20 cellular contexts compared by ENCODE assay signal in genomic region chr22:44394246-44395115, GRCh38.
DNase-seq lines count a peak whose midpoint lies in the region; ATAC-seq and TF ChIP-seq lines count a peak whose summit lies in the region.
"Had no signal": no experiment of that assay in that cellular context is flagged by ENCODE, and none has a peak within 500 bp of the region (broad histone marks: within the 10 kb centered on the region; RNA-seq: fewer than 3 reads in every experiment).

No MANE protein-coding gene starts in this region.

- POLR2A ChIA-PET in activated CD8-positive, alpha-beta T cell treated with anti-CD3 and anti-CD28 coated beads for 36 hours (lab: Charles Lee): no interaction called here

- intact Hi-C loops in spleen (cut with DNase I; ENCODE audit: low total_unique reads): no loop called here
- intact Hi-C loops in activated CD8-positive, alpha-beta T cell treated with anti-CD3 and anti-CD28 coated beads for 36 hours (cut with micrococcal nuclease): no loop called here

- no peaks in the 10 kb centered on the region for H3K9me3 Mint-ChIP-seq in activated T-cell treated with anti-CD3 and anti-CD28 coated beads, Interleukin-2, amount 50 U/mL, for 72 hours
- H3K9me3 Mint-ChIP-seq in activated CD8-positive, alpha-beta T cell treated with anti-CD3 and anti-CD28 coated beads for 36 hours: no peaks in the 10 kb centered on the region
- H3K9me3 Mint-ChIP-seq: activated CD4-positive, alpha-beta T cell treated with anti-CD3 and anti-CD28 coated beads, Interleukin-2, amount 10 ng/mL, durations not matched to agents 7 days and 5 days; dendritic cell treated with granulocyte-macrophage colony-stimulating factor and Interleukin-4, amounts not matched to agents 40 ng/mL and 50 ng/mL, for 4 days; T-cell had no signal

- no peaks in the 10 kb centered on the region for H3K27me3 ChIP-seq in Peyer's patch
- H3K27me3 ChIP-seq in spleen (replicated peaks in 1 of 7): peaks cover 0 to 43% (median 0%) of the 10 kb centered on the region in 7 donors
- H3K27me3 ChIP-seq: adrenal gland, neutrophil, upper lobe of left lung had no signal

- H3K36me3 Mint-ChIP-seq in activated T-cell treated with anti-CD3 and anti-CD28 coated beads, Interleukin-2, amount 50 U/mL, for 72 hours (ENCODE audit: insufficient read depth in 2 of 2): no peaks in the 10 kb centered on the region
- no peaks in the 10 kb centered on the region for H3K36me3 Mint-ChIP-seq in activated CD8-positive, alpha-beta T cell treated with anti-CD3 and anti-CD28 coated beads for 36 hours (ENCODE audit: low read depth)
- H3K36me3 Mint-ChIP-seq: T-cell had no signal

- WGBS in spleen, 5 donors: 82 to 94% (median 89%) methylated on average over 20 to 22 of the region's 22 CpGs

- ATAC-seq in activated T-cell treated with anti-CD3 and anti-CD28 coated beads, Interleukin-2, amount 50 U/mL, for 72 hours (replicated peaks in 1 of 2): no peak
- ATAC-seq in HG02981 (IDR thresholded peaks at IDR 0.05; ENCODE audit: unreplicated experiment): no peak
- no peak for ATAC-seq in activated CD8-positive, alpha-beta T cell treated with anti-CD3 and anti-CD28 coated beads for 36 hours
- ATAC-seq: T-cell had no signal

- peak; percentile 13 for DNase-seq in activated T-cell treated with anti-CD3 and anti-CD28 coated beads, Interleukin-2, amount 50 U/mL, for 1 hour
- DNase-seq in activated T-cell treated with anti-CD3 and anti-CD28 coated beads, Interleukin-2, amount 50 U/mL, for 72 hours: no peak
- DNase-seq in Peyer's patch (peak in 2 of 3 donors; percentile 19 to 27), left kidney (ENCODE audit: low read depth, low spot score) (peak; percentile 68), spleen (peak; percentile 49), foreskin melanocyte (no peak)
- no peak for DNase-seq in activated CD8-positive, alpha-beta T cell treated with anti-CD3 and anti-CD28 coated beads for 36 hours
- DNase-seq: activated CD4-positive, alpha-beta T cell treated with anti-CD3 and anti-CD28 coated beads, Interleukin-2, amount 10 ng/mL, durations not matched to agents 7 days and 5 days; activated gamma-delta T cell; C1 segment of cervical spinal cord; glutamatergic neuron; NCI-H1092; NCI-H1930 had no signal

- no peak overlapping the region for H3K27ac Mint-ChIP-seq in activated T-cell treated with anti-CD3 and anti-CD28 coated beads, Interleukin-2, amount 50 U/mL, for 72 hours
- H3K27ac Mint-ChIP-seq in activated CD8-positive, alpha-beta T cell treated with anti-CD3 and anti-CD28 coated beads for 36 hours: no peak overlapping the region
- H3K27ac Mint-ChIP-seq: activated CD4-positive, alpha-beta T cell treated with anti-CD3 and anti-CD28 coated beads, Interleukin-2, amount 10 ng/mL, durations not matched to agents 7 days and 5 days; dendritic cell treated with granulocyte-macrophage colony-stimulating factor and Interleukin-4, amounts not matched to agents 40 ng/mL and 50 ng/mL, for 4 days; T-cell had no signal

- H3K27ac ChIP-seq in Peyer's patch (no peak overlapping the region), spleen (no peak overlapping the region)
- H3K27ac ChIP-seq: adrenal gland, neutrophil, stomach, upper lobe of left lung had no signal

- H3K4me3 ChIP-seq in Peyer's patch: no peak overlapping the region
- H3K4me3 ChIP-seq in spleen: no peak overlapping the region
- H3K4me3 ChIP-seq: adrenal gland, stomach, upper lobe of left lung had no signal

- TF ChIP-seq POLR2A in Peyer's patch (IDR thresholded peaks at IDR 0.05) (no peak), spleen (IDR thresholded peaks at IDR 0.05) (no peak)

- no peaks in the 10 kb centered on the region for H3K4me1 Mint-ChIP-seq in activated T-cell treated with anti-CD3 and anti-CD28 coated beads, Interleukin-2, amount 50 U/mL, for 72 hours (ENCODE audit: low read depth)
- no peaks in the 10 kb centered on the region for H3K4me1 Mint-ChIP-seq in activated CD8-positive, alpha-beta T cell treated with anti-CD3 and anti-CD28 coated beads for 36 hours (ENCODE audit: low read depth)
- H3K4me1 Mint-ChIP-seq: activated CD4-positive, alpha-beta T cell treated with anti-CD3 and anti-CD28 coated beads, Interleukin-2, amount 10 ng/mL, durations not matched to agents 7 days and 5 days; T-cell had no signal

- no peak overlapping the region for H3K4me3 Mint-ChIP-seq in activated T-cell treated with anti-CD3 and anti-CD28 coated beads, Interleukin-2, amount 50 U/mL, for 72 hours
- no peak overlapping the region for H3K4me3 Mint-ChIP-seq in activated CD8-positive, alpha-beta T cell treated with anti-CD3 and anti-CD28 coated beads for 36 hours
- H3K4me3 Mint-ChIP-seq: activated CD4-positive, alpha-beta T cell treated with anti-CD3 and anti-CD28 coated beads, Interleukin-2, amount 10 ng/mL, durations not matched to agents 7 days and 5 days; dendritic cell treated with granulocyte-macrophage colony-stimulating factor and Interleukin-4, amounts not matched to agents 40 ng/mL and 50 ng/mL, for 4 days; T-cell had no signal

- TF ChIP-seq CTCF in Peyer's patch (IDR thresholded peaks at IDR 0.05): no peak
- TF ChIP-seq CTCF in spleen (IDR thresholded peaks at IDR 0.05 in 8 of 11, conservative IDR thresholded peaks at IDR 0.05 in 3 of 11): no peak
- no peak for TF ChIP-seq CTCF in activated CD8-positive, alpha-beta T cell treated with anti-CD3 and anti-CD28 coated beads for 36 hours (IDR thresholded peaks at IDR 0.05)

- H3K36me3 ChIP-seq in Peyer's patch: no peaks in the 10 kb centered on the region
- no peaks in the 10 kb centered on the region for H3K36me3 ChIP-seq in spleen
- H3K36me3 ChIP-seq: adrenal gland, neutrophil, stomach, upper lobe of left lung had no signal

- CTCF ChIA-PET in activated CD8-positive, alpha-beta T cell treated with anti-CD3 and anti-CD28 coated beads for 36 hours (lab: Charles Lee): no interaction called here

- H3K27me3 Mint-ChIP-seq in activated T-cell treated with anti-CD3 and anti-CD28 coated beads, Interleukin-2, amount 50 U/mL, for 72 hours (ENCODE audit: low read depth): peaks cover 7% of the 10 kb centered on the region
- H3K27me3 Mint-ChIP-seq in activated CD8-positive, alpha-beta T cell treated with anti-CD3 and anti-CD28 coated beads for 36 hours: peaks cover 4% of the 10 kb centered on the region
- H3K27me3 Mint-ChIP-seq: activated CD4-positive, alpha-beta T cell treated with anti-CD3 and anti-CD28 coated beads, Interleukin-2, amount 10 ng/mL, durations not matched to agents 7 days and 5 days had no signal

- H3K4me1 ChIP-seq in Peyer's patch (no peaks in the 10 kb centered on the region), spleen (peaks cover 0 to under 1% (median 0%) of the 10 kb centered on the region in 6 donors)
- H3K4me1 ChIP-seq: adrenal gland, upper lobe of left lung had no signal

- H3K9me3 ChIP-seq in Peyer's patch: no peaks in the 10 kb centered on the region
- no peaks in the 10 kb centered on the region for H3K9me3 ChIP-seq in spleen
- H3K9me3 ChIP-seq: adrenal gland, neutrophil, stomach, upper lobe of left lung had no signal

Comparison
In these comparisons a context has a peak if more than half of its experiments do, and no peak if none do; other contexts are left out.
1. DNase-seq: peak in activated T-cell treated with anti-CD3 and anti-CD28 coated beads, Interleukin-2, amount 50 U/mL, for 1 hour (single experiment), Peyer's patch (2 of 3), left kidney (single experiment) and spleen (single experiment); none in activated T-cell treated with anti-CD3 and anti-CD28 coated beads, Interleukin-2, amount 50 U/mL, for 72 hours (0 of 2), foreskin melanocyte (single experiment) and activated CD8-positive, alpha-beta T cell treated with anti-CD3 and anti-CD28 coated beads for 36 hours (single experiment).